ENCODE assay signal across 14 cellular contexts in the genomic region with DNA sequence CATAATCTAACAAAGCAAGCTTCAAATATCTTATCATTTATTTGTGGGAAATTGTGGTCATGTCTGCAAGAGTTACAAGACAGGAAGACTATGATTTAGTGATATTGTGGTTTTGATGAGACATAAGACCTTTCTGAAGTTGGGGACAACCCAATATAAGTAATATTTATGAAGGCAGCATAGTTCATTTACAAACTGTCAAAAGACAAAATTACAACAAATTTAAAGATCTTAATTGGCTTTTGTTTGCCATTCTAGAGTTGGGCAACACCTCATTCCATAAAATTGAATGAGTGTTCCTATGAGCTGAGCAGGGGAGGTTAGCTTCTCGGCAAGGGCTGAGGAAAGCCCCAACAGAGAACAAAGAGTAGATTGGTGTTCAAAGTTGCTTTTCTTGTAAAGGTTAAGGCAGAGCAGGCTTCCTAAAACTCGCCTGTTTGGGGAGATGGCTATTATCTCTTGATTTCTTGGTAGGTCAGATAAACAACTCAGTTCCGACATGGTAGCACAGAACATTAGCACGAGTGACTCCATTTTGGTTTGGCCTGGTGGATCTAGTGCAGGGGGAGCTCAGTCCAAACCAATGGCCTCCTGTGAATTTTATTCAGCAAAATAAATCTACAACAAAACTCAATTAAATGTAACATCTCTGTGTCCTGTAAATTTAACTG. TPM values are rescaled to one million over a fixed set of nuclear protein-coding genes. Genes with fewer than 3 reads are reported as not detected.
DNase-seq lines count a peak whose midpoint lies in the region; ATAC-seq and TF ChIP-seq lines count a peak whose summit lies in the region.
"Had no signal": no experiment of that assay in that cellular context is flagged by ENCODE, and none has a peak within 500 bp of the region (broad histone marks: within the 10 kb centered on the region; RNA-seq: fewer than 3 reads in every experiment).

No MANE protein-coding gene starts in this region.

- 91 to 93% methylated on average over 4 of the region's 4 CpGs for WGBS in gastroesophageal sphincter (ENCODE audit: low coverage in 1 of 2), 2 donors
- 38 to 66% methylated on average over 1 to 4 of the region's 4 CpGs for WGBS in transverse colon (ENCODE audit: low coverage in 1 of 2), 2 donors

- H3K9me3 Mint-ChIP-seq in activated naive CD4-positive, alpha-beta T cell treated with anti-CD3 and anti-CD28 coated beads for 36 hours = no peaks in the 10 kb centered on the region

- H3K27ac Mint-ChIP-seq in activated naive CD4-positive, alpha-beta T cell treated with anti-CD3 and anti-CD28 coated beads for 36 hours = peak overlapping the region; percentile 44
- no peak overlapping the region for H3K27ac Mint-ChIP-seq in T-helper 17 cell

- in situ Hi-C loops in transverse colon (cut with MboI; ENCODE audit: low pct_ligation_motif_present in 1 of 4, low pct_unique_long_range_greater_than_20kb in 1 of 4, low sequenced_read_pairs in 3 of 4) = no loop called here

- DNase-seq in activated naive CD4-positive, alpha-beta T cell treated with anti-CD3 and anti-CD28 coated beads for 36 hours = peak; percentile 20
- no peak for DNase-seq in activated naive CD4-positive, alpha-beta T cell (lab: John Stamatoyannopoulos, UW)
- DNase-seq in T-helper 17 cell (no peak), transverse colon (no peak), LoVo (ENCODE audit: low spot score) (no peak), KG1 (lab: John Stamatoyannopoulos, UW) (no peak)
- DNase-seq: activated CD8-positive, alpha-beta memory T cell treated with anti-CD3 and anti-CD28 coated beads, Interleukin-2, amount 50 U/mL, for 48 hours; central memory CD4-positive, alpha-beta T cell; NCI-H524; stimulated activated CD4-positive, alpha-beta T cell treated with anti-CD3 and anti-CD28 coated beads, Interleukin-4, amount 100 ng/mL, for 24 hours had no signal

- peaks cover 2% of the 10 kb centered on the region for H3K27me3 Mint-ChIP-seq in activated naive CD4-positive, alpha-beta T cell treated with anti-CD3 and anti-CD28 coated beads for 36 hours (ENCODE audit: low read depth)
- peaks cover 37% of the 10 kb centered on the region for H3K27me3 Mint-ChIP-seq in T-helper 17 cell

- intact Hi-C loops in activated naive CD4-positive, alpha-beta T cell treated with anti-CD3 and anti-CD28 coated beads for 36 hours (cut with micrococcal nuclease) = loop anchor here (1.0 to 5.0 kb wide), 3 partner anchors 10 to 590 kb away; no protein-coding TSS in a partner anchor
- intact Hi-C loops in transverse colon (cut with DNase I; ENCODE audit: low total_unique reads) = no loop called here

- ATAC-seq in T-helper 17 cell (peak; percentile 52), gastroesophageal sphincter (no peak), HG03159 (IDR thresholded peaks at IDR 0.05; ENCODE audit: unreplicated experiment) (no peak)

- H3K9me3 ChIP-seq in T-helper 17 cell (ENCODE audit: control insufficient read depth, low read length, poor library complexity, severe bottlenecking) (no peaks in the 10 kb centered on the region), gastroesophageal sphincter (no peaks in the 10 kb centered on the region), transverse colon (no peaks in the 10 kb centered on the region)
- H3K9me3 ChIP-seq: BLaER1 treated with 17β-estradiol and CSF1 and Interleukin-3, amounts not matched to agents 10 nM and 100 nM; suprapubic skin had no signal

- no peak for TF ChIP-seq POLR2A in gastroesophageal sphincter (IDR thresholded peaks at IDR 0.05)
- TF ChIP-seq POLR2A in transverse colon (IDR thresholded peaks at IDR 0.05) = no peak

- H3K27ac ChIP-seq in gastroesophageal sphincter = peak overlapping the region in 3 of 4 donors; percentile 66 to 72 (median 69)
- H3K27ac ChIP-seq in transverse colon = peak overlapping the region; percentile 72 to 85 (median 81)
- H3K27ac ChIP-seq: BLaER1 treated with 17β-estradiol and CSF1 and Interleukin-3, amounts not matched to agents 10 nM and 100 nM had no signal

- CTCF ChIA-PET in activated naive CD4-positive, alpha-beta T cell treated with anti-CD3 and anti-CD28 coated beads for 36 hours (lab: Charles Lee) = interaction anchor here (0.6 to 1.3 kb wide), 3 partner anchors 17 to 169 kb away, joined by 3 read pairs; no protein-coding TSS in a partner anchor

- H3K4me1 ChIP-seq in gastroesophageal sphincter (peaks cover 3 to 36% (median 7%) of the 10 kb centered on the region in 3 donors), transverse colon (peaks cover 13 to 37% (median 29%) of the 10 kb centered on the region in 4 donors)

- H3K4me3 ChIP-seq in gastroesophageal sphincter = no peak overlapping the region
- no peak overlapping the region for H3K4me3 ChIP-seq in transverse colon
- H3K4me3 ChIP-seq: BLaER1 treated with 17β-estradiol and CSF1 and Interleukin-3, amounts not matched to agents 10 nM and 100 nM; suprapubic skin had no signal

- TF ChIP-seq EP300 in gastroesophageal sphincter (IDR thresholded peaks at IDR 0.05) (no peak), transverse colon (IDR thresholded peaks at IDR 0.05; ENCODE audit: low read depth) (no peak)

- H3K4me1 Mint-ChIP-seq in activated naive CD4-positive, alpha-beta T cell treated with anti-CD3 and anti-CD28 coated beads for 36 hours (ENCODE audit: low read depth) = peaks cover 36% of the 10 kb centered on the region
- H3K4me1 Mint-ChIP-seq in T-helper 17 cell = peaks cover 16% of the 10 kb centered on the region

- H3K4me3 Mint-ChIP-seq in activated naive CD4-positive, alpha-beta T cell treated with anti-CD3 and anti-CD28 coated beads for 36 hours = no peak overlapping the region
- no peak overlapping the region for H3K4me3 Mint-ChIP-seq in T-helper 17 cell

- TF ChIP-seq CTCF in gastroesophageal sphincter (IDR thresholded peaks at IDR 0.05) = no peak
- no peak for TF ChIP-seq CTCF in transverse colon (IDR thresholded peaks at IDR 0.05)

- H3K36me3 ChIP-seq in gastroesophageal sphincter (no peaks in the 10 kb centered on the region), transverse colon (no peaks in the 10 kb centered on the region)
- H3K36me3 ChIP-seq: BLaER1 treated with 17β-estradiol and CSF1 and Interleukin-3, amounts not matched to agents 10 nM and 100 nM; suprapubic skin had no signal

- H3K27me3 ChIP-seq in gastroesophageal sphincter = no peaks in the 10 kb centered on the region
- no peaks in the 10 kb centered on the region for H3K27me3 ChIP-seq in transverse colon
- H3K27me3 ChIP-seq: BLaER1 treated with 17β-estradiol and CSF1 and Interleukin-3, amounts not matched to agents 10 nM and 100 nM; suprapubic skin had no signal

- no peaks in the 10 kb centered on the region for H3K36me3 Mint-ChIP-seq in activated naive CD4-positive, alpha-beta T cell treated with anti-CD3 and anti-CD28 coated beads for 36 hours (ENCODE audit: low read depth)
- H3K36me3 Mint-ChIP-seq in T-helper 17 cell (ENCODE audit: low read depth) = no peaks in the 10 kb centered on the region

RNA-seq across cellular contexts. Expression of a gene that starts 10.9 kb away (rescaled TPM):
- total RNA-seq in activated naive CD4-positive, alpha-beta T cell treated with anti-CD3 and anti-CD28 coated beads for 36 hours = 10 to 100 TPM; 26.2 to 27.7 TPM
- total RNA-seq in T-helper 17 cell = 100 to 1,000 TPM in 1 of 2 donors, 10 to 100 TPM in 1; 21.4 to 114 TPM
- 10 to 100 TPM; 18.0 to 37.9 (median 29.1) TPM for total RNA-seq in gastroesophageal sphincter
- 10 to 100 TPM in 3 of 4 donors, 1 to 10 TPM in 1; 4.8 to 18.9 (median 14.3) TPM for total RNA-seq in transverse colon
